Comparison of ENCODE assay signal across 1 cellular context in genomic region chr1:161723459-161724149, GRCh38.
TF ChIP-seq lines count a peak whose summit lies in the region.

No MANE protein-coding gene starts in this region.

TF ChIP-seq in GM23338, 12 proteins besides CTCF, POLR2A, EP300 and RAD21 (continued from another document):
- TF ChIP-seq, protein P1, sequence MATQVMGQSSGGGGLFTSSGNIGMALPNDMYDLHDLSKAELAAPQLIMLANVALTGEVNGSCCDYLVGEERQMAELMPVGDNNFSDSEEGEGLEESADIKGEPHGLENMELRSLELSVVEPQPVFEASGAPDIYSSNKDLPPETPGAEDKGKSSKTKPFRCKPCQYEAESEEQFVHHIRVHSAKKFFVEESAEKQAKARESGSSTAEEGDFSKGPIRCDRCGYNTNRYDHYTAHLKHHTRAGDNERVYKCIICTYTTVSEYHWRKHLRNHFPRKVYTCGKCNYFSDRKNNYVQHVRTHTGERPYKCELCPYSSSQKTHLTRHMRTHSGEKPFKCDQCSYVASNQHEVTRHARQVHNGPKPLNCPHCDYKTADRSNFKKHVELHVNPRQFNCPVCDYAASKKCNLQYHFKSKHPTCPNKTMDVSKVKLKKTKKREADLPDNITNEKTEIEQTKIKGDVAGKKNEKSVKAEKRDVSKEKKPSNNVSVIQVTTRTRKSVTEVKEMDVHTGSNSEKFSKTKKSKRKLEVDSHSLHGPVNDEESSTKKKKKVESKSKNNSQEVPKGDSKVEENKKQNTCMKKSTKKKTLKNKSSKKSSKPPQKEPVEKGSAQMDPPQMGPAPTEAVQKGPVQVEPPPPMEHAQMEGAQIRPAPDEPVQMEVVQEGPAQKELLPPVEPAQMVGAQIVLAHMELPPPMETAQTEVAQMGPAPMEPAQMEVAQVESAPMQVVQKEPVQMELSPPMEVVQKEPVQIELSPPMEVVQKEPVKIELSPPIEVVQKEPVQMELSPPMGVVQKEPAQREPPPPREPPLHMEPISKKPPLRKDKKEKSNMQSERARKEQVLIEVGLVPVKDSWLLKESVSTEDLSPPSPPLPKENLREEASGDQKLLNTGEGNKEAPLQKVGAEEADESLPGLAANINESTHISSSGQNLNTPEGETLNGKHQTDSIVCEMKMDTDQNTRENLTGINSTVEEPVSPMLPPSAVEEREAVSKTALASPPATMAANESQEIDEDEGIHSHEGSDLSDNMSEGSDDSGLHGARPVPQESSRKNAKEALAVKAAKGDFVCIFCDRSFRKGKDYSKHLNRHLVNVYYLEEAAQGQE (IDR thresholded peaks at IDR 0.05; ENCODE audit: unreplicated experiment), result peak; percentile 46
